In the genomic region with DNA sequence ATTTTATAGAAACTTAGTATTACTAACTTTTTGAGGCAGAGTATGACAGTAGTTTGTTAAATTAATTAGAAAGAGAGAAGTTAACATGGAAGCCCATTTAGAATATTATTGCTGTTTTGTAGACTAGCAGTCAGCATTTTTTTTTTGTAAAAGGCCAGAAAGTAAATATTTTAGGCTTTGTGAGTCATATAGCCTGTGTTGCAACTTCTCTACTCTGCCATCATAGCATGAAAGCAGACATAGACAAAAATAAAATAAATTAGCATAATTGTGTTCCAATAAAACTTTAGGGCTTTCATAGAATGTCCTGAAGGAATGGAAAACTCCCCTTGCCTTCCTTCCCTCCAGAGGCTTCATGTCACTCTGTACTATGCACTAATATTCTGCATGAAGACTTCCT, we compare ENCODE assay signal across 1 cellular context.
A peak's percentile ranks its signal among the peaks of the same experiment; 100 is the strongest.
TF ChIP-seq lines count a peak whose summit lies in the region.

No MANE protein-coding gene starts in this region.

TF ChIP-seq in IMR-90, 13 proteins besides CTCF, POLR2A, EP300 and RAD21 (continued from another document):
- TF ChIP-seq MAFK (IDR thresholded peaks at IDR 0.05; ENCODE audit: low read depth, low read length) (peak; percentile 85), FOS (IDR thresholded peaks at IDR 0.05; ENCODE audit: low read depth, low read length) (peak; percentile 69), CEBPB (IDR thresholded peaks at IDR 0.05; ENCODE audit: low read depth, low read length) (peak; percentile 97)
TF ChIP-seq in IMR-90: peak in this region for 3.
